Comparison of ENCODE assay signal across 8 cellular contexts in genomic region chr7:108498481-108498880, GRCh38.
"Had no signal": no experiment of that assay in that cellular context is flagged by ENCODE, and none has a peak within 500 bp of the region (broad histone marks: within the 10 kb centered on the region; RNA-seq: fewer than 3 reads in every experiment).

No MANE protein-coding gene starts in this region.

- FAIRE-seq: H1, H54, HTR-8/SVneo had no signal

- H3K4me3 Mint-ChIP-seq: GM23338, H9, IgD-negative memory B cell had no signal

- H3K4me3 ChIP-seq: GM23338 had no signal

- ATAC-seq: GM23338 had no signal

- H3K9me3 Mint-ChIP-seq: GM23338, H9, IgD-negative memory B cell had no signal

- H3K4me1 Mint-ChIP-seq: GM23338 had no signal

- H3K27me3 Mint-ChIP-seq: IgD-negative memory B cell had no signal

- DNase-seq: H9, HCEC 1CT, KG1 had no signal

- H3K4me2 ChIP-seq: GM23338 had no signal

- H2AFZ ChIP-seq: GM23338 had no signal

- H3K27ac Mint-ChIP-seq: GM23338, H9 had no signal
